Comparison of ENCODE assay signal across 26 cellular contexts in genomic region chr9:121769939-121770338, GRCh38.
DNase-seq lines count a peak whose midpoint lies in the region; ATAC-seq and TF ChIP-seq lines count a peak whose summit lies in the region.
"Had no signal": no experiment of that assay in that cellular context is flagged by ENCODE, and none has a peak within 500 bp of the region (broad histone marks: within the 10 kb centered on the region; RNA-seq: fewer than 3 reads in every experiment).

No MANE protein-coding gene starts in this region.

- peaks cover 13% of the 10 kb centered on the region for H3K4me1 Mint-ChIP-seq in endothelial cell (ENCODE audit: unreplicated experiment)
- H3K4me1 Mint-ChIP-seq in CD14-positive monocyte: no peaks in the 10 kb centered on the region
- H3K4me1 Mint-ChIP-seq: CD4-positive, alpha-beta memory T cell; IgD-negative memory B cell had no signal

- H3K36me3 ChIP-seq in ovary (no peaks in the 10 kb centered on the region), vagina (peaks cover 0 to 67% of the 10 kb centered on the region in 2 donors)

- DNase-seq in left cardiac atrium (peak; percentile 7), cardiac septum (ENCODE audit: low spot score) (no peak), endothelial cell (ENCODE audit: low spot score) (no peak), ovary (peak in 3 of 5 donors; percentile 20 to 28 (median 20)), vagina (ENCODE audit: extremely low spot score in 2 of 2) (no peak), CD14-positive monocyte (ENCODE audit: low spot score) (no peak), D341Med (ENCODE audit: low spot score) (no peak)
- DNase-seq: AML-193, COR-L47, GOT3, HFFc6, NCI-H1048, NCI-H1417, NCI-H1694, NCI-H2029 treated with DMSO at 0.1 percent for 48 hours, NCI-H2227 treated with DMSO at 0.1 percent for 48 hours, NCI-H526 treated with DMSO at 0.1 percent for 48 hours, PC-9, SIG-M5 had no signal

- WGBS in ovary, 3 donors: 91 to 96% (median 93%) methylated on average over 4 of the region's 4 CpGs

- H3K4me1 ChIP-seq in ovary (ENCODE audit: insufficient read depth): peaks cover 7% of the 10 kb centered on the region
- peaks cover 8% of the 10 kb centered on the region for H3K4me1 ChIP-seq in vagina
- H3K4me1 ChIP-seq: HAP-1 had no signal

- H3K27me3 Mint-ChIP-seq in endothelial cell (ENCODE audit: unreplicated experiment) (peaks cover 14% of the 10 kb centered on the region), CD14-positive monocyte (ENCODE audit: low read depth in 3 of 3) (peaks cover 0 to 6% (median 2%) of the 10 kb centered on the region in 3 donors)

- H3K4me3 Mint-ChIP-seq in endothelial cell (ENCODE audit: unreplicated experiment): peak overlapping the region; percentile 21
- H3K4me3 Mint-ChIP-seq in CD14-positive monocyte: no peak overlapping the region
- H3K4me3 Mint-ChIP-seq: CD4-positive, alpha-beta memory T cell; IgD-negative memory B cell had no signal

- H3K27ac ChIP-seq in ovary: no peak overlapping the region
- peak overlapping the region; percentile 36 for H3K27ac ChIP-seq in vagina
- H3K27ac ChIP-seq: BLaER1 treated with 17β-estradiol and CSF1 and Interleukin-3, amounts not matched to agents 10 nM and 100 nM; KMS-11; PC-9; SK-N-MC had no signal

- H3K27me3 ChIP-seq in ovary: no peaks in the 10 kb centered on the region
- H3K27me3 ChIP-seq in vagina: no peaks in the 10 kb centered on the region
- H3K27me3 ChIP-seq: BLaER1 treated with 17β-estradiol and CSF1 and Interleukin-3, amounts not matched to agents 10 nM and 100 nM had no signal

- H3K9me3 ChIP-seq in ovary: no peaks in the 10 kb centered on the region
- no peaks in the 10 kb centered on the region for H3K9me3 ChIP-seq in vagina
- H3K9me3 ChIP-seq: BLaER1 treated with 17β-estradiol and CSF1 and Interleukin-3, amounts not matched to agents 10 nM and 100 nM; HAP-1 had no signal

- H3K9me3 Mint-ChIP-seq in endothelial cell (ENCODE audit: unreplicated experiment) (no peaks in the 10 kb centered on the region), CD14-positive monocyte (no peaks in the 10 kb centered on the region)
- H3K9me3 Mint-ChIP-seq: HFFc6, IgD-negative memory B cell had no signal

- TF ChIP-seq EP300 in ovary (IDR thresholded peaks at IDR 0.05): no peak

- TF ChIP-seq POLR2A in ovary (IDR thresholded peaks at IDR 0.05): no peak
- TF ChIP-seq POLR2A in vagina (IDR thresholded peaks at IDR 0.05): no peak

- H3K36me3 Mint-ChIP-seq in endothelial cell (ENCODE audit: low read depth, unreplicated experiment) (peaks cover 44% of the 10 kb centered on the region), CD14-positive monocyte (no peaks in the 10 kb centered on the region)
- H3K36me3 Mint-ChIP-seq: CD4-positive, alpha-beta memory T cell; IgD-negative memory B cell had no signal

- intact Hi-C loops in left cardiac atrium (cut with DNase I) (no loop called here), cardiac septum (cut with DNase I) (no loop called here), ovary (cut with DNase I) (no loop called here), vagina (cut with DNase I) (no loop called here), CD14-positive monocyte (cut with micrococcal nuclease) (no loop called here)

- ATAC-seq in left cardiac atrium (no peak), GM21528 (IDR thresholded peaks at IDR 0.05; ENCODE audit: low FRiP score, unreplicated experiment) (no peak)

- no peak overlapping the region for H3K27ac Mint-ChIP-seq in endothelial cell (ENCODE audit: unreplicated experiment)
- no peak overlapping the region for H3K27ac Mint-ChIP-seq in CD14-positive monocyte
- H3K27ac Mint-ChIP-seq: CD4-positive, alpha-beta memory T cell; IgD-negative memory B cell had no signal

- H3K4me3 ChIP-seq in ovary (no peak overlapping the region), vagina (no peak overlapping the region)
- H3K4me3 ChIP-seq: BLaER1 treated with 17β-estradiol and CSF1 and Interleukin-3, amounts not matched to agents 10 nM and 100 nM; HAP-1; PC-9; SK-N-MC had no signal

- no peak for TF ChIP-seq CTCF in endothelial cell (IDR thresholded peaks at IDR 0.05; ENCODE audit: unreplicated experiment)
- TF ChIP-seq CTCF in ovary (IDR thresholded peaks at IDR 0.05): no peak
- TF ChIP-seq CTCF in vagina (IDR thresholded peaks at IDR 0.05): no peak
- TF ChIP-seq CTCF in CD14-positive monocyte (IDR thresholded peaks at IDR 0.05): no peak

Comparison
In these comparisons a context has a peak if more than half of its experiments do, and no peak if none do; other contexts are left out.
1. DNase-seq: peak in left cardiac atrium (single experiment) and ovary (3 of 5); none in cardiac septum (single experiment), endothelial cell (single experiment), vagina (0 of 2), CD14-positive monocyte (single experiment) and D341Med (single experiment).